1 cellular context compared by ENCODE assay signal in genomic region chr3:194135806-194136518, GRCh38.
TF ChIP-seq lines count a peak whose summit lies in the region.

TSS of gene HES1 (plus strand) at chr3:194136148. CDS start at chr3:194136381, 233 bp downstream.

TF ChIP-seq in HEK293, 187 proteins besides CTCF, POLR2A, EP300 and RAD21 (continued from another document and continues in another):
- TF ChIP-seq ZNF148 (tag by site-specific recombination; IDR thresholded peaks at IDR 0.05; ENCODE audit: borderline replicate concordance) (no peak), HOXA7 (CRISPR knock-in tag; IDR thresholded peaks at IDR 0.05; ENCODE audit: borderline replicate concordance) (no peak), ZNF48 (tag by site-specific recombination; IDR thresholded peaks at IDR 0.05) (no peak), ZNF184 (tag by site-specific recombination; IDR thresholded peaks at IDR 0.05) (no peak), ZNF221 (tag by site-specific recombination; IDR thresholded peaks at IDR 0.05; ENCODE audit: borderline replicate concordance) (no peak), ZNF791 (tag by site-specific recombination; IDR thresholded peaks at IDR 0.05) (no peak), ZNF830 (tag by site-specific recombination; IDR thresholded peaks at IDR 0.05; ENCODE audit: low read depth) (no peak), ZNF324 (tag by site-specific recombination; IDR thresholded peaks at IDR 0.05) (no peak), ZNF302 (tag by site-specific recombination; IDR thresholded peaks at IDR 0.05; ENCODE audit: low read depth) (no peak), ZNF157 (tag by site-specific recombination; IDR thresholded peaks at IDR 0.05) (no peak), OSR2 (tag by site-specific recombination; IDR thresholded peaks at IDR 0.05) (0 out of 2 replicates have a peak, but pooled peaks have one; percentile 62), ZSCAN16 (tag by site-specific recombination; IDR thresholded peaks at IDR 0.05) (no peak), KLF9 (tag by site-specific recombination; IDR thresholded peaks at IDR 0.05; ENCODE audit: low read depth) (peak; percentile 53; the same call in 1 of the 2 replicates), ZNF169 (tag by site-specific recombination; IDR thresholded peaks at IDR 0.05) (no peak), ZNF768 (tag by site-specific recombination; IDR thresholded peaks at IDR 0.05) (no peak), ZNF341 (tag by site-specific recombination; IDR thresholded peaks at IDR 0.05; ENCODE audit: low read depth) (peak; percentile 91), ZNF549 (tag by site-specific recombination; IDR thresholded peaks at IDR 0.05) (no peak), BCL11A (tag by site-specific recombination; IDR thresholded peaks at IDR 0.05; ENCODE audit: low read depth) (no peak), IKZF3 (tag by site-specific recombination; IDR thresholded peaks at IDR 0.05) (peak; percentile 100), SCRT1 (tag by site-specific recombination; IDR thresholded peaks at IDR 0.05; ENCODE audit: borderline replicate concordance) (no peak), HIC1 (tag by site-specific recombination; IDR thresholded peaks at IDR 0.05) (peak; percentile 45; the same call in 1 of the 2 replicates), ZNF292 (tag by site-specific recombination; IDR thresholded peaks at IDR 0.05; ENCODE audit: borderline replicate concordance, low read depth) (no peak), ZNF138 (tag by site-specific recombination; IDR thresholded peaks at IDR 0.05; ENCODE audit: borderline replicate concordance) (no peak), ZNF600 (tag by site-specific recombination; IDR thresholded peaks at IDR 0.05) (peak; percentile 87), PRDM6 (tag by site-specific recombination; IDR thresholded peaks at IDR 0.05) (peak; percentile 94), ZBTB21 (tag by site-specific recombination; IDR thresholded peaks at IDR 0.05) (no peak), ZNF354C (tag by site-specific recombination; IDR thresholded peaks at IDR 0.05; ENCODE audit: borderline replicate concordance, low read depth) (no peak), ZNF362 (tag by site-specific recombination; IDR thresholded peaks at IDR 0.05) (0 out of 2 replicates have a peak, but pooled peaks have one; percentile 30), ZIC2 (tag by site-specific recombination; IDR thresholded peaks at IDR 0.05) (peak; percentile 57), ZSCAN5A (tag by site-specific recombination; IDR thresholded peaks at IDR 0.05) (no peak), ZNF202 (tag by site-specific recombination; IDR thresholded peaks at IDR 0.05; ENCODE audit: borderline replicate concordance) (no peak), KLF16 (tag by site-specific recombination; IDR thresholded peaks at IDR 0.05) (no peak), SP2 (tag by site-specific recombination; IDR thresholded peaks at IDR 0.05) (peak; percentile 90), ZNF174 (tag by site-specific recombination; IDR thresholded peaks at IDR 0.05) (no peak), ZNF426 (tag by site-specific recombination; IDR thresholded peaks at IDR 0.05) (no peak), ZBTB7A (tag by site-specific recombination; IDR thresholded peaks at IDR 0.05; ENCODE audit: low read depth) (peak; percentile 8; the same call in 1 of the 2 replicates), SCRT2 (tag by site-specific recombination; IDR thresholded peaks at IDR 0.05) (no peak), REST (tag by site-specific recombination; IDR thresholded peaks at IDR 0.05) (peak; percentile 97), ZNF645 (tag by site-specific recombination; IDR thresholded peaks at IDR 0.05) (no peak), ZNF776 (tag by site-specific recombination; IDR thresholded peaks at IDR 0.05; ENCODE audit: borderline replicate concordance) (no peak), GLIS1 (tag by site-specific recombination; IDR thresholded peaks at IDR 0.05) (peak; percentile 11), ZNF133 (tag by site-specific recombination; IDR thresholded peaks at IDR 0.05) (no peak), ZNF660 (tag by site-specific recombination; IDR thresholded peaks at IDR 0.05) (peak; percentile 95), ZNF394 (tag by site-specific recombination; IDR thresholded peaks at IDR 0.05; ENCODE audit: borderline replicate concordance) (no peak), ZNF391 (tag by site-specific recombination; IDR thresholded peaks at IDR 0.05; ENCODE audit: borderline replicate concordance, low read depth) (no peak), GFI1B (tag by site-specific recombination; IDR thresholded peaks at IDR 0.05) (peak; percentile 82; the same call in 1 of the 2 replicates), ZBTB20 (tag by site-specific recombination; IDR thresholded peaks at IDR 0.05) (no peak), ZNF16 (tag by site-specific recombination; IDR thresholded peaks at IDR 0.05; ENCODE audit: low read depth) (no peak), ZSCAN18 (tag by site-specific recombination; IDR thresholded peaks at IDR 0.05) (no peak), ZNF398 (tag by site-specific recombination; IDR thresholded peaks at IDR 0.05) (no peak), SP7 (tag by site-specific recombination; IDR thresholded peaks at IDR 0.05) (peak; percentile 54)
